In genomic region chrX:107935664-107936433, GRCh38 we compare ENCODE assay signal across 10 cellular contexts. TPM values are rescaled to one million over a fixed set of nuclear protein-coding genes. Genes with fewer than 3 reads are reported as not detected.
DNase-seq lines count a peak whose midpoint lies in the region; ATAC-seq, FAIRE-seq and TF ChIP-seq lines count a peak whose summit lies in the region.
"Had no signal": no experiment of that assay in that cellular context is flagged by ENCODE, and none has a peak within 500 bp of the region (broad histone marks: within the 10 kb centered on the region; RNA-seq: fewer than 3 reads in every experiment).

No MANE protein-coding gene starts in this region.

- no peak for TF ChIP-seq EP300 in suprapubic skin (IDR thresholded peaks at IDR 0.05)

- no peak for ATAC-seq in HG03378 (IDR thresholded peaks at IDR 0.05; ENCODE audit: unreplicated experiment)
- ATAC-seq: CD8-positive, alpha-beta T cell; K562 had no signal

- H3K4me3 ChIP-seq in kidney (ENCODE audit: low read length in 2 of 2) (no peak overlapping the region), suprapubic skin (peak overlapping the region; percentile 34)
- H3K4me3 ChIP-seq: K562 had no signal

- H3K4me3 Mint-ChIP-seq in activated naive CD4-positive, alpha-beta T cell treated with anti-CD3 and anti-CD28 coated beads for 36 hours = peak overlapping the region; percentile 44
- peak overlapping the region; percentile 84 for H3K4me3 Mint-ChIP-seq in MCF 10A (ENCODE audit: unreplicated experiment)
- H3K4me3 Mint-ChIP-seq: CD8-positive, alpha-beta T cell had no signal

- no peak for TF ChIP-seq POLR2A in suprapubic skin (IDR thresholded peaks at IDR 0.05)

- no peak for TF ChIP-seq CTCF in MCF 10A (IDR thresholded peaks at IDR 0.05; ENCODE audit: unreplicated experiment)
- no peak for TF ChIP-seq CTCF in kidney (IDR thresholded peaks at IDR 0.05; ENCODE audit: borderline replicate concordance, extremely low read depth, insufficient read depth)
- TF ChIP-seq CTCF in suprapubic skin (IDR thresholded peaks at IDR 0.05) = no peak

- no peak overlapping the region for H3K27ac Mint-ChIP-seq in activated naive CD4-positive, alpha-beta T cell treated with anti-CD3 and anti-CD28 coated beads for 36 hours
- peak overlapping the region; percentile 39 for H3K27ac Mint-ChIP-seq in MCF 10A (ENCODE audit: low read depth, unreplicated experiment)
- H3K27ac Mint-ChIP-seq: CD8-positive, alpha-beta T cell had no signal

- BruUV-seq in MCF 10A (replicated peaks; lab: Mats Ljungman, UMichigan) = no TSS peak

- FAIRE-seq in kidney (lab: Jason Lieb, UNC) = no peak
- FAIRE-seq: K562 had no signal

- POLR2A ChIA-PET in MCF 10A (lab: Yijun Ruan, JAX) = no interaction called here

- H3K9ac ChIP-seq in kidney (ENCODE audit: low read length in 2 of 2) = no peak overlapping the region

- H3K27ac ChIP-seq in kidney (ENCODE audit: low read depth in 2 of 2, low read length in 2 of 2) (no peak overlapping the region), suprapubic skin (no peak overlapping the region)

- peaks cover 5% of the 10 kb centered on the region for H3K4me1 Mint-ChIP-seq in activated naive CD4-positive, alpha-beta T cell treated with anti-CD3 and anti-CD28 coated beads for 36 hours (ENCODE audit: low read depth)
- peaks cover 13% of the 10 kb centered on the region for H3K4me1 Mint-ChIP-seq in MCF 10A (ENCODE audit: insufficient read depth, unreplicated experiment)

- no peaks in the 10 kb centered on the region for H3K36me3 Mint-ChIP-seq in activated naive CD4-positive, alpha-beta T cell treated with anti-CD3 and anti-CD28 coated beads for 36 hours (ENCODE audit: low read depth)
- H3K36me3 Mint-ChIP-seq in MCF 10A (ENCODE audit: insufficient read depth, unreplicated experiment) = peaks cover 4% of the 10 kb centered on the region
- H3K36me3 Mint-ChIP-seq: CD8-positive, alpha-beta T cell had no signal

- intact Hi-C loops in activated naive CD4-positive, alpha-beta T cell treated with anti-CD3 and anti-CD28 coated beads for 36 hours (cut with micrococcal nuclease) = no loop called here
- intact Hi-C loops in MCF 10A (cut with micrococcal nuclease) = no loop called here
- intact Hi-C loops in kidney (cut with DNase I) = no loop called here

- H3K27me3 Mint-ChIP-seq in activated naive CD4-positive, alpha-beta T cell treated with anti-CD3 and anti-CD28 coated beads for 36 hours (ENCODE audit: low read depth) = peaks cover 20% of the 10 kb centered on the region
- H3K27me3 Mint-ChIP-seq in MCF 10A (ENCODE audit: insufficient read depth, unreplicated experiment) = peaks cover 51% of the 10 kb centered on the region

- H3K9me3 ChIP-seq in kidney (ENCODE audit: control insufficient read depth in 1 of 2, low read length in 2 of 2) (no peaks in the 10 kb centered on the region), suprapubic skin (no peaks in the 10 kb centered on the region)

- H3K4me1 ChIP-seq in kidney (ENCODE audit: control insufficient read depth in 1 of 2, insufficient read depth in 1 of 2, low read depth in 1 of 2, low read length in 2 of 2) (peaks cover 0 to 4% of the 10 kb centered on the region in 2 donors), suprapubic skin (no peaks in the 10 kb centered on the region)

- H3K9me3 Mint-ChIP-seq in activated naive CD4-positive, alpha-beta T cell treated with anti-CD3 and anti-CD28 coated beads for 36 hours = no peaks in the 10 kb centered on the region
- H3K9me3 Mint-ChIP-seq in MCF 10A (ENCODE audit: unreplicated experiment) = no peaks in the 10 kb centered on the region
- H3K9me3 Mint-ChIP-seq: CD8-positive, alpha-beta T cell had no signal

- CTCF ChIA-PET in activated naive CD4-positive, alpha-beta T cell treated with anti-CD3 and anti-CD28 coated beads for 36 hours (lab: Charles Lee) = no interaction called here
- CTCF ChIA-PET in MCF 10A (lab: Yijun Ruan, JAX) = interaction anchor here (0.6 to 0.7 kb wide), 2 partner anchors 19 to 23 kb away, joined by 3 read pairs; no protein-coding TSS in a partner anchor

- 39% methylated on average over 46 of the region's 48 CpGs for WGBS in suprapubic skin

- H3K27me3 ChIP-seq in suprapubic skin = no peaks in the 10 kb centered on the region

- no peak for DNase-seq in activated naive CD4-positive, alpha-beta T cell treated with anti-CD3 and anti-CD28 coated beads for 36 hours
- no peak for DNase-seq in activated naive CD4-positive, alpha-beta T cell treated with Interleukin-2 at 50 U/mL for 16 hours
- DNase-seq in MCF 10A (ENCODE audit: unreplicated experiment) (peak; percentile 64), kidney (peak; percentile 49), suprapubic skin (ENCODE audit: low spot score in 2 of 2) (no peak), NCI-H2029 treated with DMSO at 0.1 percent for 48 hours (lab: John Stamatoyannopoulos, UW) (no peak), HUDEP-2 (lab: John Stamatoyannopoulos, UW; ENCODE audit: unreplicated experiment in 76 of 76) (no peak)
- DNase-seq: CD8-positive, alpha-beta T cell had no signal

- H3K36me3 ChIP-seq in kidney (ENCODE audit: control insufficient read depth in 1 of 2, insufficient read depth in 2 of 2, low read length in 2 of 2) (no peaks in the 10 kb centered on the region), suprapubic skin (no peaks in the 10 kb centered on the region)

RNA-seq across cellular contexts. Expression of gene TEX13B, which starts 46.3 kb away (rescaled TPM):
- total RNA-seq in activated naive CD4-positive, alpha-beta T cell treated with anti-CD3 and anti-CD28 coated beads for 36 hours = not detected
- total RNA-seq in MCF 10A (2022) (not detected in 2 replicates), kidney (not detected), suprapubic skin (not detected)
- polyA plus RNA-seq in kidney (ENCODE audit: insufficient read depth, low read depth, low replicate concordance) = not detected
- total RNA-seq: CD8-positive, alpha-beta T cell; K562 had no signal
- polyA plus RNA-seq: K562 had no signal

Comparison
In these comparisons a context has a peak if more than half of its experiments do, and no peak if none do; other contexts are left out.
1. DNase-seq: peak in MCF 10A (single experiment) and kidney (single experiment); none in activated naive CD4-positive, alpha-beta T cell treated with anti-CD3 and anti-CD28 coated beads for 36 hours (single experiment), activated naive CD4-positive, alpha-beta T cell treated with Interleukin-2 at 50 U/mL for 16 hours (single experiment), suprapubic skin (0 of 2), NCI-H2029 treated with DMSO at 0.1 percent for 48 hours (single experiment) and HUDEP-2 (0 of 76).